Comparison of ENCODE assay signal across 1 cellular context in genomic region chr7:74207586-74207985, GRCh38.
TF ChIP-seq lines count a peak whose summit lies in the region.

No MANE protein-coding gene starts in this region.

TF ChIP-seq in H1, 55 proteins besides CTCF, POLR2A, EP300 and RAD21:
- TF ChIP-seq BACH1 (IDR thresholded peaks at IDR 0.05; ENCODE audit: low read length) (no peak), SP4 (IDR thresholded peaks at IDR 0.05; ENCODE audit: low read length) (no peak), BCL11A (IDR thresholded peaks at IDR 0.05; ENCODE audit: low read depth in 2 of 2, low read length in 2 of 2) (no peak), SRF (IDR thresholded peaks at IDR 0.05; ENCODE audit: low read depth, low read length) (no peak), CHD7 (IDR thresholded peaks at IDR 0.05; ENCODE audit: insufficient replicate concordance, low read length) (no peak), SIX5 (IDR thresholded peaks at IDR 0.05; ENCODE audit: low read depth, low read length) (no peak), SIN3A (conservative IDR thresholded peaks at IDR 0.05 in 1 of 2, IDR thresholded peaks at IDR 0.05 in 1 of 2; ENCODE audit: low read depth in 1 of 2, low read length in 2 of 2) (no peak), RBBP5 (IDR thresholded peaks at IDR 0.05; ENCODE audit: borderline replicate concordance, low read depth, low read length) (no peak)
